Comparison of ENCODE assay signal across 8 cellular contexts in genomic region chr5:40223884-40224402, GRCh38.
DNase-seq lines count a peak whose midpoint lies in the region; ATAC-seq and TF ChIP-seq lines count a peak whose summit lies in the region.

No MANE protein-coding gene starts in this region.

- peak; percentile 63 for DNase-seq in activated CD4-positive, alpha-beta T cell treated with anti-CD3 and anti-CD28 coated beads for 36 hours
- DNase-seq in activated CD4-positive, alpha-beta T cell treated with anti-CD3 and anti-CD28 coated beads for 1 hour: no peak
- no peak for DNase-seq in activated B cell treated with CpG ODN at 0.5 μM for 24 hours
- peak in 1 of 9 donors; percentile 34 for DNase-seq in naive thymus-derived CD4-positive, alpha-beta T cell
- no peak for DNase-seq in SW480 (ENCODE audit: low spot score)
- DNase-seq in SHP77 (lab: John Stamatoyannopoulos, UW): no peak
- no peak for DNase-seq in UCSD-AML1 (lab: John Stamatoyannopoulos, UW; ENCODE audit: unreplicated experiment)

- peak overlapping the region; percentile 94 for H3K27ac Mint-ChIP-seq in activated CD4-positive, alpha-beta T cell treated with anti-CD3 and anti-CD28 coated beads for 36 hours
- H3K27ac Mint-ChIP-seq in activated B cell treated with CpG ODN at 0.5 μM for 24 hours: peak overlapping the region; percentile 79
- peak overlapping the region in 1 of 9 donors; percentile 79 for H3K27ac Mint-ChIP-seq in naive thymus-derived CD4-positive, alpha-beta T cell

- no peak for TF ChIP-seq CTCF in activated B cell treated with CpG ODN at 0.5 μM for 24 hours (IDR thresholded peaks at IDR 0.05)

- H3K27ac ChIP-seq in naive thymus-derived CD4-positive, alpha-beta T cell (ENCODE audit: low read depth, low read length): no peak overlapping the region

- no peaks in the 10 kb centered on the region for H3K9me3 ChIP-seq in naive thymus-derived CD4-positive, alpha-beta T cell (ENCODE audit: control insufficient read depth in 2 of 3, low read length in 3 of 3)

- no peak overlapping the region for H3K4me3 ChIP-seq in naive thymus-derived CD4-positive, alpha-beta T cell (ENCODE audit: low read length)

- peak overlapping the region; percentile 50 for H3K4me3 Mint-ChIP-seq in activated CD4-positive, alpha-beta T cell treated with anti-CD3 and anti-CD28 coated beads for 36 hours
- peak overlapping the region; percentile 21 for H3K4me3 Mint-ChIP-seq in activated B cell treated with CpG ODN at 0.5 μM for 24 hours
- peak overlapping the region in 1 of 10 donors; percentile 70 for H3K4me3 Mint-ChIP-seq in naive thymus-derived CD4-positive, alpha-beta T cell

- CTCF ChIA-PET in activated CD4-positive, alpha-beta T cell treated with anti-CD3 and anti-CD28 coated beads for 36 hours (lab: Charles Lee): interaction anchor here (0.8 to 1.2 kb wide), 8 partner anchors 8 to 458 kb away, joined by 3 to 4 read pairs (median 3); partner anchors contain the start of gene PTGER4
- CTCF ChIA-PET in activated B cell treated with CpG ODN at 0.5 μM for 24 hours (lab: Charles Lee): interaction anchor here (0.8 kb wide), 1 partner anchor 11 kb away, joined by 3 read pairs; no protein-coding TSS in a partner anchor
- CTCF ChIA-PET in naive thymus-derived CD4-positive, alpha-beta T cell (lab: Charles Lee): no interaction called here

- peak; percentile 87 for ATAC-seq in activated CD4-positive, alpha-beta T cell treated with anti-CD3 and anti-CD28 coated beads for 36 hours
- ATAC-seq in HG02970 (IDR thresholded peaks at IDR 0.05; ENCODE audit: low FRiP score, unreplicated experiment) (peak; percentile 56), activated B cell treated with CpG ODN at 0.5 μM for 24 hours (ENCODE audit: low read depth) (peak; percentile 63)
- ATAC-seq in naive thymus-derived CD4-positive, alpha-beta T cell: peak; percentile 40

- no peaks in the 10 kb centered on the region for H3K36me3 ChIP-seq in naive thymus-derived CD4-positive, alpha-beta T cell (ENCODE audit: control insufficient read depth in 2 of 3, insufficient read depth in 3 of 3, low read length in 3 of 3)

- intact Hi-C loops in activated CD4-positive, alpha-beta T cell treated with anti-CD3 and anti-CD28 coated beads for 36 hours (cut with DNase I, micrococcal nuclease): loop anchor here (1.0 to 5.0 kb wide), 15 partner anchors 14 to 465 kb away; partner anchors contain the start of gene PTGER4 (in 1 of the 2)
- intact Hi-C loops in activated B cell treated with CpG ODN at 0.5 μM for 24 hours (cut with micrococcal nuclease): loop anchor here (1.0 to 5.0 kb wide), 6 partner anchors 9 to 465 kb away; partner anchors contain the start of gene PTGER4
- intact Hi-C loops in naive thymus-derived CD4-positive, alpha-beta T cell (cut with micrococcal nuclease): loop anchor here in 1 of 2 donors (1.0 to 5.0 kb wide), 5 partner anchors 33 to 455 kb away; partner anchors contain the start of gene PTGER4

- peaks cover 64% of the 10 kb centered on the region for H3K4me1 Mint-ChIP-seq in activated CD4-positive, alpha-beta T cell treated with anti-CD3 and anti-CD28 coated beads for 36 hours
- peaks cover 45% of the 10 kb centered on the region for H3K4me1 Mint-ChIP-seq in activated B cell treated with CpG ODN at 0.5 μM for 24 hours
- peaks cover 0 to 36% (median 6%) of the 10 kb centered on the region in 7 donors for H3K4me1 Mint-ChIP-seq in naive thymus-derived CD4-positive, alpha-beta T cell

- H3K9me3 Mint-ChIP-seq in activated CD4-positive, alpha-beta T cell treated with anti-CD3 and anti-CD28 coated beads for 36 hours (ENCODE audit: low read depth): peaks cover 6% of the 10 kb centered on the region
- no peaks in the 10 kb centered on the region for H3K9me3 Mint-ChIP-seq in activated B cell treated with CpG ODN at 0.5 μM for 24 hours
- peaks cover 0 to 13% (median 0%) of the 10 kb centered on the region in 11 donors for H3K9me3 Mint-ChIP-seq in naive thymus-derived CD4-positive, alpha-beta T cell

- H3K27me3 Mint-ChIP-seq in activated CD4-positive, alpha-beta T cell treated with anti-CD3 and anti-CD28 coated beads for 36 hours: no peaks in the 10 kb centered on the region
- peaks cover 5% of the 10 kb centered on the region for H3K27me3 Mint-ChIP-seq in activated B cell treated with CpG ODN at 0.5 μM for 24 hours
- peaks cover 0 to 5% (median 0%) of the 10 kb centered on the region in 5 donors for H3K27me3 Mint-ChIP-seq in naive thymus-derived CD4-positive, alpha-beta T cell

- H3K36me3 Mint-ChIP-seq in activated CD4-positive, alpha-beta T cell treated with anti-CD3 and anti-CD28 coated beads for 36 hours (ENCODE audit: low read depth): peaks cover 4% of the 10 kb centered on the region
- no peaks in the 10 kb centered on the region for H3K36me3 Mint-ChIP-seq in activated B cell treated with CpG ODN at 0.5 μM for 24 hours (ENCODE audit: low read depth)
- peaks cover 0 to 18% (median 0%) of the 10 kb centered on the region in 5 donors for H3K36me3 Mint-ChIP-seq in naive thymus-derived CD4-positive, alpha-beta T cell

- no peaks in the 10 kb centered on the region for H3K27me3 ChIP-seq in naive thymus-derived CD4-positive, alpha-beta T cell (ENCODE audit: control insufficient read depth in 2 of 2, insufficient read depth in 2 of 2, low read length in 2 of 2)

- peaks cover 0 to 4% of the 10 kb centered on the region in 2 donors for H3K4me1 ChIP-seq in naive thymus-derived CD4-positive, alpha-beta T cell (ENCODE audit: control insufficient read depth in 2 of 2, insufficient read depth in 2 of 2, low read length in 2 of 2)

- POLR2A ChIA-PET in activated CD4-positive, alpha-beta T cell treated with anti-CD3 and anti-CD28 coated beads for 36 hours (lab: Charles Lee): interaction anchor here (0.6 to 1.6 kb wide), 15 partner anchors 13 to 471 kb away, joined by 3 to 12 read pairs (median 4); no protein-coding TSS in a partner anchor
- POLR2A ChIA-PET in activated B cell treated with CpG ODN at 0.5 μM for 24 hours (lab: Charles Lee): interaction anchor here (0.6 to 0.8 kb wide), 2 partner anchors 15 to 148 kb away, joined by 3 read pairs; no protein-coding TSS in a partner anchor
- POLR2A ChIA-PET in naive thymus-derived CD4-positive, alpha-beta T cell (lab: Charles Lee): no interaction called here
